17 cellular contexts compared by ENCODE assay signal in genomic region chr17:14153374-14153773, GRCh38.
DNase-seq lines count a peak whose midpoint lies in the region; ATAC-seq lines count a peak whose summit lies in the region.
"Had no signal": no experiment of that assay in that cellular context is flagged by ENCODE, and none has a peak within 500 bp of the region (broad histone marks: within the 10 kb centered on the region; RNA-seq: fewer than 3 reads in every experiment).

No MANE protein-coding gene starts in this region.

- intact Hi-C loops in left ventricle myocardium superior (cut with micrococcal nuclease): no loop called here
- intact Hi-C loops in Right ventricle myocardium inferior (cut with DNase I): no loop called here

- ATAC-seq in left ventricle myocardium superior (peak; percentile 53), Right ventricle myocardium inferior (no peak)
- ATAC-seq: CD8-positive, alpha-beta T cell; GM12878 had no signal

- DNase-seq in SIG-M5 treated with dmso at 0.1 percent for 504 hours (lab: John Stamatoyannopoulos, UW; ENCODE audit: unreplicated experiment): peak; percentile 2
- no peak for DNase-seq in SIG-M5 (lab: John Stamatoyannopoulos, UW)
- no peak for DNase-seq in left ventricle myocardium superior
- DNase-seq in Right ventricle myocardium inferior (ENCODE audit: missing footprints): no peak
- peak; percentile 50 for DNase-seq in MV-4-11 (lab: John Stamatoyannopoulos, UW)
- DNase-seq in NCI-H1417 (lab: John Stamatoyannopoulos, UW): no peak
- DNase-seq in DMS153 treated with DMSO at 0.1 percent for 48 hours (lab: John Stamatoyannopoulos, UW; ENCODE audit: unreplicated experiment): no peak
- DNase-seq: Caco-2; CD8-positive, alpha-beta T cell; DMS153; DMS79; EL; GDM1; GM23248; H7; HCEC 1CT had no signal

Comparison
In these comparisons a context has a peak if more than half of its experiments do, and no peak if none do; other contexts are left out.
1. DNase-seq: peak in SIG-M5 treated with dmso at 0.1 percent for 504 hours (single experiment) and MV-4-11 (single experiment); none in SIG-M5 (single experiment), left ventricle myocardium superior (single experiment), Right ventricle myocardium inferior (single experiment), NCI-H1417 (0 of 3) and DMS153 treated with DMSO at 0.1 percent for 48 hours (single experiment).